In genomic region chr13:110921209-110921608, GRCh38 we compare ENCODE assay signal across 1 cellular context.
A peak's percentile ranks its signal among the peaks of the same experiment; 100 is the strongest.
TF ChIP-seq lines count a peak whose summit lies in the region.

No MANE protein-coding gene starts in this region.

TF ChIP-seq in GM12878, 131 proteins besides CTCF, POLR2A, EP300 and RAD21 (continued from another document and continues in another):
- TF ChIP-seq, protein P1, sequence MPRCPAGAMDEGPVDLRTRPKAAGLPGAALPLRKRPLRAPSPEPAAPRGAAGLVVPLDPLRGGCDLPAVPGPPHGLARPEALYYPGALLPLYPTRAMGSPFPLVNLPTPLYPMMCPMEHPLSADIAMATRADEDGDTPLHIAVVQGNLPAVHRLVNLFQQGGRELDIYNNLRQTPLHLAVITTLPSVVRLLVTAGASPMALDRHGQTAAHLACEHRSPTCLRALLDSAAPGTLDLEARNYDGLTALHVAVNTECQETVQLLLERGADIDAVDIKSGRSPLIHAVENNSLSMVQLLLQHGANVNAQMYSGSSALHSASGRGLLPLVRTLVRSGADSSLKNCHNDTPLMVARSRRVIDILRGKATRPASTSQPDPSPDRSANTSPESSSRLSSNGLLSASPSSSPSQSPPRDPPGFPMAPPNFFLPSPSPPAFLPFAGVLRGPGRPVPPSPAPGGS (IDR thresholded peaks at IDR 0.05; ENCODE audit: borderline replicate concordance, insufficient read depth, low read depth, low read length, poor library complexity, severe bottlenecking): peak; percentile 38
- TF ChIP-seq ZBTB11 (CRISPR knock-in tag; IDR thresholded peaks at IDR 0.05) (no peak), SMARCA5 (IDR thresholded peaks at IDR 0.05) (no peak), JUNB (IDR thresholded peaks at IDR 0.05) (no peak; the same call in 1 of the 2 replicates), ZNF274 (IDR thresholded peaks at IDR 0.05; ENCODE audit: insufficient read depth, insufficient read length) (no peak), SRF (IDR thresholded peaks at IDR 0.05; ENCODE audit: low read depth in 2 of 2, low read length in 2 of 2) (no peak), ZBED1 (IDR thresholded peaks at IDR 0.05; ENCODE audit: borderline replicate concordance) (no peak), PRDM15 (CRISPR knock-in tag; IDR thresholded peaks at IDR 0.05) (no peak), STAT1 (conservative IDR thresholded peaks at IDR 0.05) (no peak), TARDBP (IDR thresholded peaks at IDR 0.05; ENCODE audit: borderline replicate concordance) (no peak), ZBTB4 (CRISPR knock-in tag; IDR thresholded peaks at IDR 0.05) (no peak), NFXL1 (IDR thresholded peaks at IDR 0.05; ENCODE audit: borderline replicate concordance) (no peak), RUNX3 (IDR thresholded peaks at IDR 0.05; ENCODE audit: low read length) (peak; percentile 72), BCL11A (IDR thresholded peaks at IDR 0.05; ENCODE audit: low read depth, low read length) (peak; percentile 60; the same call in 1 of the 2 replicates), HDAC6 (IDR thresholded peaks at IDR 0.05; ENCODE audit: unreplicated experiment) (no peak), EZH2 (IDR thresholded peaks at IDR 0.05; ENCODE audit: borderline replicate concordance, control insufficient read depth, low read depth, low read length) (no peak), USF1 (IDR thresholded peaks at IDR 0.05; ENCODE audit: borderline replicate concordance, extremely low read length, insufficient read depth, low read depth, low read length) (no peak), DPF2 (IDR thresholded peaks at IDR 0.05) (peak; percentile 82; the same call in 1 of the 2 replicates), PAX5 (IDR thresholded peaks at IDR 0.05; ENCODE audit: borderline replicate concordance, low read depth, low read length) (peak; percentile 53; the same call in 1 of the 2 replicates), JUND (IDR thresholded peaks at IDR 0.05; ENCODE audit: low read depth, low read length) (no peak), TCF12 (IDR thresholded peaks at IDR 0.05; ENCODE audit: low read depth, low read length) (peak; percentile 84), EGR1 (IDR thresholded peaks at IDR 0.05; ENCODE audit: borderline replicate concordance in 1 of 2, low read depth in 2 of 2, low read length in 2 of 2) (peak in 1 of 2 experiments; percentile 25; a peak in 1 of 3 replicates), TCF3 (IDR thresholded peaks at IDR 0.05; ENCODE audit: borderline replicate concordance, insufficient read depth, low read depth, low read length) (peak; percentile 68; the same call in 1 of the 2 replicates), POLR2AphosphoS2 (IDR thresholded peaks at IDR 0.05; ENCODE audit: low read depth, low read length) (no peak), ZZZ3 (IDR thresholded peaks at IDR 0.05; ENCODE audit: control insufficient read depth, insufficient read length, low read depth) (no peak), PML (IDR thresholded peaks at IDR 0.05; ENCODE audit: low read length) (no peak), EED (IDR thresholded peaks at IDR 0.05; ENCODE audit: low read depth) (peak; percentile 83), MYC (IDR thresholded peaks at IDR 0.05; ENCODE audit: insufficient read depth, insufficient read length, insufficient replicate concordance, low read length, severe bottlenecking) (no peak), CHD1 (IDR thresholded peaks at IDR 0.05; ENCODE audit: low read depth, low read length) (no peak), IRF4 (IDR thresholded peaks at IDR 0.05; ENCODE audit: low read depth, low read length) (no peak), SMC3 (IDR thresholded peaks at IDR 0.05; ENCODE audit: borderline replicate concordance, low read length) (no peak), MLLT1 (IDR thresholded peaks at IDR 0.05) (no peak)
- TF ChIP-seq, protein P2, sequence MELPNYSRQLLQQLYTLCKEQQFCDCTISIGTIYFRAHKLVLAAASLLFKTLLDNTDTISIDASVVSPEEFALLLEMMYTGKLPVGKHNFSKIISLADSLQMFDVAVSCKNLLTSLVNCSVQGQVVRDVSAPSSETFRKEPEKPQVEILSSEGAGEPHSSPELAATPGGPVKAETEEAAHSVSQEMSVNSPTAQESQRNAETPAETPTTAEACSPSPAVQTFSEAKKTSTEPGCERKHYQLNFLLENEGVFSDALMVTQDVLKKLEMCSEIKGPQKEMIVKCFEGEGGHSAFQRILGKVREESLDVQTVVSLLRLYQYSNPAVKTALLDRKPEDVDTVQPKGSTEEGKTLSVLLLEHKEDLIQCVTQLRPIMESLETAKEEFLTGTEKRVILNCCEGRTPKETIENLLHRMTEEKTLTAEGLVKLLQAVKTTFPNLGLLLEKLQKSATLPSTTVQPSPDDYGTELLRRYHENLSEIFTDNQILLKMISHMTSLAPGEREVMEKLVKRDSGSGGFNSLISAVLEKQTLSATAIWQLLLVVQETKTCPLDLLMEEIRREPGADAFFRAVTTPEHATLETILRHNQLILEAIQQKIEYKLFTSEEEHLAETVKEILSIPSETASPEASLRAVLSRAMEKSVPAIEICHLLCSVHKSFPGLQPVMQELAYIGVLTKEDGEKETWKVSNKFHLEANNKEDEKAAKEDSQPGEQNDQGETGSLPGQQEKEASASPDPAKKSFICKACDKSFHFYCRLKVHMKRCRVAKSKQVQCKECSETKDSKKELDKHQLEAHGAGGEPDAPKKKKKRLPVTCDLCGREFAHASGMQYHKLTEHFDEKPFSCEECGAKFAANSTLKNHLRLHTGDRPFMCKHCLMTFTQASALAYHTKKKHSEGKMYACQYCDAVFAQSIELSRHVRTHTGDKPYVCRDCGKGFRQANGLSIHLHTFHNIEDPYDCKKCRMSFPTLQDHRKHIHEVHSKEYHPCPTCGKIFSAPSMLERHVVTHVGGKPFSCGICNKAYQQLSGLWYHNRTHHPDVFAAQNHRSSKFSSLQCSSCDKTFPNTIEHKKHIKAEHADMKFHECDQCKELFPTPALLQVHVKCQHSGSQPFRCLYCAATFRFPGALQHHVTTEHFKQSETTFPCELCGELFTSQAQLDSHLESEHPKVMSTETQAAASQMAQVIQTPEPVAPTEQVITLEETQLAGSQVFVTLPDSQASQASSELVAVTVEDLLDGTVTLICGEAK (IDR thresholded peaks at IDR 0.05; ENCODE audit: borderline replicate concordance): no peak
- TF ChIP-seq, protein P3, sequence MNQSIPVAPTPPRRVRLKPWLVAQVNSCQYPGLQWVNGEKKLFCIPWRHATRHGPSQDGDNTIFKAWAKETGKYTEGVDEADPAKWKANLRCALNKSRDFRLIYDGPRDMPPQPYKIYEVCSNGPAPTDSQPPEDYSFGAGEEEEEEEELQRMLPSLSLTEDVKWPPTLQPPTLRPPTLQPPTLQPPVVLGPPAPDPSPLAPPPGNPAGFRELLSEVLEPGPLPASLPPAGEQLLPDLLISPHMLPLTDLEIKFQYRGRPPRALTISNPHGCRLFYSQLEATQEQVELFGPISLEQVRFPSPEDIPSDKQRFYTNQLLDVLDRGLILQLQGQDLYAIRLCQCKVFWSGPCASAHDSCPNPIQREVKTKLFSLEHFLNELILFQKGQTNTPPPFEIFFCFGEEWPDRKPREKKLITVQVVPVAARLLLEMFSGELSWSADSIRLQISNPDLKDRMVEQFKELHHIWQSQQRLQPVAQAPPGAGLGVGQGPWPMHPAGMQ (IDR thresholded peaks at IDR 0.05; ENCODE audit: borderline replicate concordance): no peak
- TF ChIP-seq, protein P4, sequence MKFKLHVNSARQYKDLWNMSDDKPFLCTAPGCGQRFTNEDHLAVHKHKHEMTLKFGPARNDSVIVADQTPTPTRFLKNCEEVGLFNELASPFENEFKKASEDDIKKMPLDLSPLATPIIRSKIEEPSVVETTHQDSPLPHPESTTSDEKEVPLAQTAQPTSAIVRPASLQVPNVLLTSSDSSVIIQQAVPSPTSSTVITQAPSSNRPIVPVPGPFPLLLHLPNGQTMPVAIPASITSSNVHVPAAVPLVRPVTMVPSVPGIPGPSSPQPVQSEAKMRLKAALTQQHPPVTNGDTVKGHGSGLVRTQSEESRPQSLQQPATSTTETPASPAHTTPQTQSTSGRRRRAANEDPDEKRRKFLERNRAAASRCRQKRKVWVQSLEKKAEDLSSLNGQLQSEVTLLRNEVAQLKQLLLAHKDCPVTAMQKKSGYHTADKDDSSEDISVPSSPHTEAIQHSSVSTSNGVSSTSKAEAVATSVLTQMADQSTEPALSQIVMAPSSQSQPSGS (IDR thresholded peaks at IDR 0.05; ENCODE audit: low read length): peak; percentile 56; the same call in 1 of the 2 replicates
